ENCODE assay signal across 8 cellular contexts in the genomic region with DNA sequence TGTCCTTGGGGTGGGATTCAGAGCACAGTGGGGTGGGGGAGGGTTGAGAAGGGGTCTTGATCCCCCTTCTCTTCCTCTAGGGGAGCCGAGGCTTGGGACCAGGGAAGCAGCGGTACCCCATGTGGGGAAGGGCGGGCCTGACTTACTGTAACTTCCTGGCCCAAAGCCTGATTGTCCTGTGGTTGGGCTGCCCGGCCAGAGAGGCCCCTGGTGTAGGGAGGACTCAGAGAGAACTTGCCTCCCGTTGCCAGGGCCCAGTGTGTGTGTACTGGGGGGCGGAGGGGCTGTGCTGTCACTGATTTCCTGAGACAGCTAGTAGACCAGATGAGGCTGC. TPM values are rescaled to one million over a fixed set of nuclear protein-coding genes. Genes with fewer than 3 reads are reported as not detected.
DNase-seq lines count a peak whose midpoint lies in the region; ATAC-seq and TF ChIP-seq lines count a peak whose summit lies in the region.

No MANE protein-coding gene starts in this region.

- TF ChIP-seq POLR2A in breast epithelium (IDR thresholded peaks at IDR 0.05) = no peak

- ATAC-seq in upper lobe of right lung (peak; percentile 49), HG03432 (IDR thresholded peaks at IDR 0.05; ENCODE audit: unreplicated experiment) (no peak), GM18502 (IDR thresholded peaks at IDR 0.05; ENCODE audit: poor library complexity, unreplicated experiment) (no peak)

- intact Hi-C loops in breast epithelium (cut with DNase I; ENCODE audit: low total_unique reads) = no loop called here
- intact Hi-C loops in upper lobe of right lung (cut with DNase I) = no loop called here

- H3K27ac ChIP-seq in DOHH2 (ENCODE audit: low read depth, low read length) = no peak overlapping the region
- H3K27ac ChIP-seq in breast epithelium = peak overlapping the region; percentile 85 to 98
- peak overlapping the region; percentile 8 to 81 for H3K27ac ChIP-seq in liver (ENCODE audit: low read depth in 1 of 2, low read length in 2 of 2)
- peak overlapping the region; percentile 90 for H3K27ac ChIP-seq in upper lobe of right lung

- H3K9ac ChIP-seq in NT2/D1 (ENCODE audit: insufficient read length, low read depth) (peak overlapping the region; percentile 52), liver (ENCODE audit: low read depth in 1 of 2, low read length in 2 of 2) (no peak overlapping the region)

- H3K27me3 ChIP-seq in DOHH2 (ENCODE audit: control insufficient read depth, low read length) (peaks cover 64% of the 10 kb centered on the region), NT2/D1 (ENCODE audit: insufficient read depth, insufficient read length) (peaks cover 73% of the 10 kb centered on the region), breast epithelium (no peaks in the 10 kb centered on the region), liver (ENCODE audit: control insufficient read depth in 4 of 4, insufficient read depth in 4 of 4, low read length in 3 of 4) (no peaks in the 10 kb centered on the region), upper lobe of right lung (no peaks in the 10 kb centered on the region)

- no peak for DNase-seq in NT2/D1 (ENCODE audit: low read depth, low spot score)
- peak in 1 of 2 donors; percentile 64 for DNase-seq in breast epithelium (ENCODE audit: low spot score in 2 of 2)
- peak; percentile 80 for DNase-seq in upper lobe of right lung
- no peak for DNase-seq in D341Med (ENCODE audit: low spot score)

- H4K20me1 ChIP-seq in DOHH2 (ENCODE audit: control insufficient read depth, insufficient read depth, low read depth, low read length) = no peaks in the 10 kb centered on the region

- WGBS in liver = 48% methylated on average over 6 of the region's 6 CpGs

- H3K36me3 ChIP-seq in DOHH2 (ENCODE audit: control insufficient read depth, low read length) (no peaks in the 10 kb centered on the region), NT2/D1 (ENCODE audit: insufficient read depth, insufficient read length, low read length) (no peaks in the 10 kb centered on the region), breast epithelium (no peaks in the 10 kb centered on the region), liver (ENCODE audit: control insufficient read depth in 4 of 4, insufficient read depth in 3 of 4, low read depth in 1 of 4, low read length in 3 of 4) (no peaks in the 10 kb centered on the region), upper lobe of right lung (no peaks in the 10 kb centered on the region)

- H3F3A ChIP-seq in DOHH2 (ENCODE audit: control insufficient read depth, insufficient read depth) = peaks cover 20% of the 10 kb centered on the region

- no peaks in the 10 kb centered on the region for H3K9me2 ChIP-seq in DOHH2 (replicated peaks; ENCODE audit: control insufficient read depth, low read length)

- H3K4me3 ChIP-seq in DOHH2 (ENCODE audit: low read length) (peak overlapping the region; percentile 7; the same call in 1 of the 2 replicates), NT2/D1 (ENCODE audit: insufficient read length, low read depth) (no peak overlapping the region), breast epithelium (peak overlapping the region in 1 of 3 donors; percentile 72), liver (ENCODE audit: low read depth in 1 of 3, low read length in 3 of 3) (no peak overlapping the region), upper lobe of right lung (no peak overlapping the region)

- TF ChIP-seq CTCF in DOHH2 (IDR thresholded peaks at IDR 0.05; ENCODE audit: low read depth, low read length, poor library complexity, severe bottlenecking) = no peak
- no peak for TF ChIP-seq CTCF in breast epithelium (IDR thresholded peaks at IDR 0.05)
- no peak for TF ChIP-seq CTCF in liver (IDR thresholded peaks at IDR 0.05; ENCODE audit: low read depth, low read length, missing input control)
- no peak for TF ChIP-seq CTCF in upper lobe of right lung (IDR thresholded peaks at IDR 0.05)

- no peak for TF ChIP-seq RAD21 in liver (IDR thresholded peaks at IDR 0.05)

- H3K9me3 ChIP-seq in DOHH2 (ENCODE audit: control insufficient read depth, insufficient read depth, low read length) (no peaks in the 10 kb centered on the region), NT2/D1 (ENCODE audit: insufficient read depth, low read length) (no peaks in the 10 kb centered on the region), breast epithelium (no peaks in the 10 kb centered on the region), liver (ENCODE audit: control insufficient read depth in 4 of 4, low read length in 3 of 4) (no peaks in the 10 kb centered on the region), upper lobe of right lung (no peaks in the 10 kb centered on the region)

- H3K4me1 ChIP-seq in DOHH2 (ENCODE audit: control insufficient read depth, low read length) (peaks cover 57% of the 10 kb centered on the region), NT2/D1 (ENCODE audit: insufficient read depth, insufficient read length) (peaks cover 17% of the 10 kb centered on the region), breast epithelium (peaks cover 5 to 15% of the 10 kb centered on the region in 2 donors), liver (ENCODE audit: control insufficient read depth in 4 of 4, insufficient read depth in 4 of 4, low read length in 3 of 4) (peaks cover 2 to 23% (median 15%) of the 10 kb centered on the region in 4 donors), upper lobe of right lung (peaks cover 43% of the 10 kb centered on the region)

- H3K4me2 ChIP-seq in DOHH2 (ENCODE audit: low read length) = peak overlapping the region; percentile 47

- no peaks in the 10 kb centered on the region for H3K79me2 ChIP-seq in DOHH2 (ENCODE audit: control insufficient read depth, low read length)

TF ChIP-seq in liver, 16 proteins besides CTCF, POLR2A, EP300 and RAD21:
- no peak for TF ChIP-seq FOXA1 (IDR thresholded peaks at IDR 0.05)
- no peak for TF ChIP-seq RXRA (IDR thresholded peaks at IDR 0.05)
- TF ChIP-seq ZBTB33 (IDR thresholded peaks at IDR 0.05) = no peak
- TF ChIP-seq, protein P1, sequence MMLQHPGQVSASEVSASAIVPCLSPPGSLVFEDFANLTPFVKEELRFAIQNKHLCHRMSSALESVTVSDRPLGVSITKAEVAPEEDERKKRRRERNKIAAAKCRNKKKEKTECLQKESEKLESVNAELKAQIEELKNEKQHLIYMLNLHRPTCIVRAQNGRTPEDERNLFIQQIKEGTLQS (IDR thresholded peaks at IDR 0.05) = no peak
- TF ChIP-seq JUND (IDR thresholded peaks at IDR 0.05) = no peak
- no peak for TF ChIP-seq GABPA (IDR thresholded peaks at IDR 0.05 in 1 of 2, conservative IDR thresholded peaks at IDR 0.05 in 1 of 2)
- TF ChIP-seq EGR1 (IDR thresholded peaks at IDR 0.05; ENCODE audit: low read depth in 2 of 2) = no peak
- TF ChIP-seq REST (IDR thresholded peaks at IDR 0.05) = no peak
- no peak for TF ChIP-seq NR2F2 (IDR thresholded peaks at IDR 0.05)
- no peak for TF ChIP-seq YY1 (IDR thresholded peaks at IDR 0.05)
- TF ChIP-seq HNF4A (conservative IDR thresholded peaks at IDR 0.05) = no peak
- TF ChIP-seq TAF1 (conservative IDR thresholded peaks at IDR 0.05) = no peak
- TF ChIP-seq FOXA2 (IDR thresholded peaks at IDR 0.05) = no peak
- no peak for TF ChIP-seq HNF4G (IDR thresholded peaks at IDR 0.05)
- no peak for TF ChIP-seq SP1 (IDR thresholded peaks at IDR 0.05)
- no peak for TF ChIP-seq MAX (IDR thresholded peaks at IDR 0.05)

RNA-seq across cellular contexts. Expression of gene SOCS3, which starts 16.8 kb away (rescaled TPM):
- total RNA-seq in breast epithelium (100 to 1,000 TPM in 1 of 3 donors, 10 to 100 TPM in 2; 58.1 to 190 (median 76.4) TPM), liver (10 to 100 TPM; 16.1 to 48.0 TPM), upper lobe of right lung (82.0 TPM)
- polyA plus RNA-seq in liver = 10 to 100 TPM; 12.2 to 20.5 TPM

RNA-seq across cellular contexts. Expression of gene PGS1, which starts 35.4 kb away (rescaled TPM):
- total RNA-seq in breast epithelium = 10 to 100 TPM; 33.9 to 58.7 (median 50.2) TPM
- total RNA-seq in liver = 10 to 100 TPM; 13.5 to 24.1 TPM
- polyA plus RNA-seq in liver = 10 to 100 TPM in 1 of 2 donors, 1 to 10 TPM in 1; 8.1 to 10.9 TPM
- 95.5 TPM for total RNA-seq in upper lobe of right lung
